Comparison of ENCODE assay signal across 8 cellular contexts in the genomic region with DNA sequence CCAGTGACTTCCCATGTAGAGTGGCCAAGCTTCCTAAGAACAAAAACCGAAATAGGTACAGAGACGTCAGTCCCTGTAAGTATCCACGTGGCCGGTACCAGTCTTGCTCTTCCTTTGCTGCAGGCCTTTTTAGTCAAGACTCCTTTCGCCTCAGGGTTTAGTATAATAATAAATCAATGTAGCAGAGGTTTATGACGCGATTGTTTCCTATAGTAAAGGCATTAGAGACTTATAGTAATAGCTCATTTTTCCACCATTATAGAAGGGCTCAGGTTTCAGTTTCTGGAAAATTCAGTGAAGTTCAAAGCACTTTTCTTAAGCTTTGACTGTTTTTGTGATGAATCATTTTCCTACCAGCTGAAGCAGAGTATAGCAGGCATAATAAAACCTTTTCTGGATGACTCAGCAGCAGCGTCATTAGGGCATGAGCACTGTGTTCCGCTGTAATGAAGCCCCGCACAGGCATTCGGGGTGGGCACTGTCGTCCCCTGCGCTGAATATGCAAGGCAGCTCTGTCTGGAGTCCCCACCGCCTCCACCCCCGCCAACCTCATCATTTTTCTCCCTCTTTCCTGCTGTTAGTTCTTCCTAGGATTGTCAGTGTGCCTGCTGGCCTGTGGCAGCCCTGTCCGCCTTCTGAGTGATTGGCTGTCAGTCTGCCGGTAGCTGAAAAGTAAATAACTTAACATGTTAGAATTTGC. TPM values are rescaled to one million over a fixed set of nuclear protein-coding genes. Genes with fewer than 3 reads are reported as not detected.
DNase-seq lines count a peak whose midpoint lies in the region; ATAC-seq and TF ChIP-seq lines count a peak whose summit lies in the region.

No MANE protein-coding gene starts in this region.

- no peaks in the 10 kb centered on the region for H3K9me3 ChIP-seq in SJSA1 (replicated peaks)
- H3K9me3 ChIP-seq in stomach smooth muscle (ENCODE audit: control insufficient read depth in 2 of 2, low read length in 2 of 2): no peaks in the 10 kb centered on the region

- DNase-seq in GM03348 (ENCODE audit: low spot score): peak; percentile 90
- DNase-seq in SJSA1 (ENCODE audit: low read depth in 1 of 2, low spot score in 2 of 2): peak; percentile 92
- peak; percentile 98 for DNase-seq in astrocyte of the spinal cord (ENCODE audit: low read depth, low spot score)
- no peak for DNase-seq in naive B cell
- DNase-seq in SKM-1 treated with dmso at 0.1 percent for 144 hours (lab: John Stamatoyannopoulos, UW; ENCODE audit: unreplicated experiment): no peak
- DNase-seq in SHP77 treated with DMSO at 0.1 percent for 48 hours (lab: John Stamatoyannopoulos, UW): no peak

- in situ Hi-C loops in astrocyte of the spinal cord (cut with HindIII; ENCODE audit: low sequenced_read_pairs): no loop called here

- H3K4me3 ChIP-seq in SJSA1: no peak overlapping the region; the same call in 1 of the 2 replicates
- no peak overlapping the region for H3K4me3 ChIP-seq in astrocyte of the spinal cord (ENCODE audit: low read depth, low read length)
- H3K4me3 ChIP-seq in stomach smooth muscle (ENCODE audit: low read length in 2 of 2): no peak overlapping the region

- H3K27ac ChIP-seq in SJSA1 (peak overlapping the region; percentile 83), stomach smooth muscle (ENCODE audit: low read length) (peak overlapping the region; percentile 53)

- H3K4me1 ChIP-seq in SJSA1 (replicated peaks): peaks cover 45% of the 10 kb centered on the region
- peaks cover 21% of the 10 kb centered on the region for H3K4me1 ChIP-seq in stomach smooth muscle (ENCODE audit: control insufficient read depth, insufficient read depth, low read length)

- no peak for TF ChIP-seq CTCF in astrocyte of the spinal cord (IDR thresholded peaks at IDR 0.05; ENCODE audit: low read depth, low read length)

- no peak overlapping the region for H3K9ac ChIP-seq in stomach smooth muscle (ENCODE audit: low read length in 2 of 2)

- peaks cover 5 to 18% of the 10 kb centered on the region in 2 donors for H3K36me3 Mint-ChIP-seq in naive B cell

- no peak overlapping the region for H3K4me3 Mint-ChIP-seq in naive B cell

- H3K27ac Mint-ChIP-seq in naive B cell: peak overlapping the region in 4 of 6 donors; percentile 9 to 53 (median 26)

- H3K36me3 ChIP-seq in SJSA1 (peaks cover 46% of the 10 kb centered on the region), stomach smooth muscle (ENCODE audit: control insufficient read depth in 2 of 2, insufficient read depth in 2 of 2, low read length in 2 of 2) (peaks cover 8 to 19% of the 10 kb centered on the region in 2 donors)

- no peaks in the 10 kb centered on the region for H3K9me3 Mint-ChIP-seq in naive B cell

- H3K27me3 ChIP-seq in SJSA1 (replicated peaks) (no peaks in the 10 kb centered on the region), stomach smooth muscle (ENCODE audit: control insufficient read depth in 1 of 2, insufficient read depth in 2 of 2, low read length in 2 of 2) (no peaks in the 10 kb centered on the region)

- peaks cover 34 to 58% (median 49%) of the 10 kb centered on the region in 3 donors for H3K4me1 Mint-ChIP-seq in naive B cell

- no peak for ATAC-seq in naive B cell (ENCODE audit: low read depth in 2 of 2)
- no peak for ATAC-seq in HG03457 (IDR thresholded peaks at IDR 0.05; ENCODE audit: unreplicated experiment)

- H3K27me3 Mint-ChIP-seq in naive B cell: no peaks in the 10 kb centered on the region

RNA-seq across cellular contexts. Expression of a gene that starts 51.3 kb away (rescaled TPM):
- 61.1 and 71.3 TPM in 2 replicates for total RNA-seq in SJSA1 (2014; rRNA removed; shearing (Covaris generic))
- polyA plus RNA-seq in naive B cell (ENCODE audit: low read depth in 6 of 6): 10 to 100 TPM; 14.0 to 57.1 (median 46.1) TPM

Comparison
In these comparisons a context has a peak if more than half of its experiments do, and no peak if none do; other contexts are left out.
1. DNase-seq: peak in GM03348 (single experiment), SJSA1 (2 of 2) and astrocyte of the spinal cord (single experiment); none in naive B cell (single experiment), SKM-1 treated with dmso at 0.1 percent for 144 hours (single experiment) and SHP77 treated with DMSO at 0.1 percent for 48 hours (single experiment).